Comparison of ENCODE assay signal across 25 cellular contexts in the genomic region with DNA sequence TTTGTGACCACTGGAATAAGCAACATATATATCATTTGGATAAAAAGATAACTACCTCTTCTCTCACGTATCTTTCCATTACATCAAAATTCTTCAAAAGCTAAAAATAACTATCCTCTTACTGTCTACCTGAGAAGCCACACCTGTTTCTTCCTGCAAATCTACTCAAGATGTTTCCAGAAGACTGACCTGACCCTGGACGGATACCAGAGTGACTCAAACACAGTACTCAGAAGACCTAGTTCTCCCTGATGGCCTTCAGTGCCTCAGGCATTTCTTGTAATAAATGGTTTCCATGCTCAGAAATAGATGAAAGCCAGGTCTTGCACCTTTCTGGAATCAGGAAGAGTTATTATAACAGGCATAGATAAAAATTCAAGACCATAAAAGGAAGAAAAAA.
DNase-seq lines count a peak whose midpoint lies in the region; ATAC-seq and TF ChIP-seq lines count a peak whose summit lies in the region.
"Had no signal": no experiment of that assay in that cellular context is flagged by ENCODE, and none has a peak within 500 bp of the region (broad histone marks: within the 10 kb centered on the region; RNA-seq: fewer than 3 reads in every experiment).

No MANE protein-coding gene starts in this region.

- H3K36me3 Mint-ChIP-seq in nephron progenitor cell (ENCODE audit: low read depth) (no peaks in the 10 kb centered on the region), osteocyte (ENCODE audit: unreplicated experiment) (no peaks in the 10 kb centered on the region)
- H3K36me3 Mint-ChIP-seq in effector memory CD8-positive, alpha-beta T cell (ENCODE audit: insufficient read depth) = no peaks in the 10 kb centered on the region
- H3K36me3 Mint-ChIP-seq: CD8-positive, alpha-beta T cell had no signal

- no peak for TF ChIP-seq CTCF in nephron progenitor cell (IDR thresholded peaks at IDR 0.05)
- TF ChIP-seq CTCF in osteocyte (IDR thresholded peaks at IDR 0.05) = no peak

- H3K4me1 Mint-ChIP-seq in nephron progenitor cell (no peaks in the 10 kb centered on the region), osteocyte (ENCODE audit: unreplicated experiment) (peaks cover 10% of the 10 kb centered on the region)
- no peaks in the 10 kb centered on the region for H3K4me1 Mint-ChIP-seq in effector memory CD8-positive, alpha-beta T cell (ENCODE audit: low read depth in 2 of 2)
- H3K4me1 Mint-ChIP-seq: B cell had no signal

- H3K27me3 Mint-ChIP-seq in nephron progenitor cell (ENCODE audit: low read depth, poor library complexity) (peaks cover 3% of the 10 kb centered on the region), osteocyte (ENCODE audit: unreplicated experiment) (no peaks in the 10 kb centered on the region)
- peaks cover 5 to 7% of the 10 kb centered on the region in 2 donors for H3K27me3 Mint-ChIP-seq in effector memory CD8-positive, alpha-beta T cell

- H3K4me3 Mint-ChIP-seq in nephron progenitor cell (no peak overlapping the region), osteocyte (ENCODE audit: unreplicated experiment) (no peak overlapping the region)
- no peak overlapping the region for H3K4me3 Mint-ChIP-seq in effector memory CD8-positive, alpha-beta T cell
- H3K4me3 Mint-ChIP-seq: B cell; CD8-positive, alpha-beta T cell; HFFc6 had no signal

- H3K27ac ChIP-seq in epithelial cell of prostate = no peak overlapping the region
- H3K27ac ChIP-seq: 22Rv1, C4-2B had no signal

- peaks cover 6% of the 10 kb centered on the region for H3K9me3 Mint-ChIP-seq in nephron progenitor cell
- no peaks in the 10 kb centered on the region for H3K9me3 Mint-ChIP-seq in osteocyte (ENCODE audit: unreplicated experiment)
- no peaks in the 10 kb centered on the region for H3K9me3 Mint-ChIP-seq in effector memory CD8-positive, alpha-beta T cell
- H3K9me3 Mint-ChIP-seq: CD8-positive, alpha-beta T cell; HFFc6 had no signal

- ATAC-seq in effector memory CD8-positive, alpha-beta T cell (replicated peaks) = no peak
- ATAC-seq: CD8-positive, alpha-beta T cell; Panc1 had no signal

- DNase-seq in NOMO-1 treated with DMSO at 0.1 percent for 48 hours (lab: John Stamatoyannopoulos, UW; ENCODE audit: unreplicated experiment) = peak; percentile 3
- DNase-seq in NOMO-1 (lab: John Stamatoyannopoulos, UW; ENCODE audit: unreplicated experiment in 2 of 2) = no peak
- DNase-seq in epithelial cell of prostate (ENCODE audit: low read depth, low spot score) = peak; percentile 16
- DNase-seq in nephron progenitor cell = no peak
- DNase-seq in renal cortical epithelial cell (ENCODE audit: low read depth) = peak; percentile 30
- no peak for DNase-seq in osteocyte (ENCODE audit: extremely low spot score, unreplicated experiment)
- no peak for DNase-seq in stimulated activated CD4-positive, alpha-beta T cell treated with anti-CD3 and anti-CD28 coated beads, Interleukin-15, amount 100 ng/mL, for 24 hours
- DNase-seq in effector memory CD8-positive, alpha-beta T cell = no peak
- DNase-seq: Caco-2; CD8-positive, alpha-beta T cell; GOT3; HFFc6; IMR-90; KG1; NCI-H1048; NCI-H1417; NCI-H1694; NCI-H2029 treated with DMSO at 0.1 percent for 48 hours; NCI-H2227 treated with DMSO at 0.1 percent for 48 hours; NCI-H526 treated with DMSO at 0.1 percent for 48 hours; SIG-M5 had no signal

- H3K27ac Mint-ChIP-seq in nephron progenitor cell = peak overlapping the region; percentile 35
- H3K27ac Mint-ChIP-seq in osteocyte (ENCODE audit: unreplicated experiment) = no peak overlapping the region
- no peak overlapping the region for H3K27ac Mint-ChIP-seq in effector memory CD8-positive, alpha-beta T cell
- H3K27ac Mint-ChIP-seq: B cell; CD8-positive, alpha-beta T cell; HFFc6 had no signal

Comparison
In these comparisons a context has a peak if more than half of its experiments do, and no peak if none do; other contexts are left out.
1. DNase-seq: peak in NOMO-1 treated with DMSO at 0.1 percent for 48 hours (single experiment), epithelial cell of prostate (single experiment) and renal cortical epithelial cell (single experiment); none in NOMO-1 (0 of 2), nephron progenitor cell (single experiment), osteocyte (single experiment), stimulated activated CD4-positive, alpha-beta T cell treated with anti-CD3 and anti-CD28 coated beads, Interleukin-15, amount 100 ng/mL, for 24 hours (single experiment) and effector memory CD8-positive, alpha-beta T cell (0 of 3).